ENCODE assay signal across 10 cellular contexts in the genomic region with DNA sequence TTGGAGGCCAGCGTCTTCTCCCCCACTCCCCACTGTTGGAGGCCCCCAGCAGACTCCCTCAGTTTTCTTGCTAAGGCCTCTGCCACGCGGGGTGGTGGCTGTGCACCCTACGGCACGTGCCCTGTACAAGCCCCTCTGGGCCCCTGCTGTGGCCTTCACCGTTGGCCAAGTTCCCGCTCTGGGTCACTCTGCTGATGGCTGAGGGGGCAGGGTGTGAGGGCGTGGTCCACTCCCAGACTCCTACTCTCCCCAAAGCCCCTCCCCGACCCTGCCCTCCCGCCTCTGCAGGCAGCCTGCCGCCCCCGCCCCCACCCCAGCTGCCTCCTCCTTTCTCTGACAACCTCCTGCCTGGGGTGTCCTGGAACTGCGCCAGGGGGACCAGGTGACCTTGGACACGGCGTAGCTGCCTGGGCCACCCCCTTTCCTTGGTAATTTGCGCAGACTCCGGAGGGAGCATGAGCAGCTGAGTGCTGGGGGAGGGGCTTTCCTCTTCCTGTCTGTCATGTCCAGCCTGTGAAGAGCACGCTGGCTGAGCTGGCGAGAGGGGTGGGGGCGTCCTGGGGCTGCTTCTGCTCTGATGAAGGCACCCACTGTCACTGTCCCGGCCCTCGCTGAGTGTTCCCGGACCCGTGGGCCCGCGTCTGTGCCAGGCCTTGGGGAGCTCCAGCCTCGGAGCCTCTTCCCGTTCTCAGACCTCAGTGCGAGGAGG.
DNase-seq lines count a peak whose midpoint lies in the region; ATAC-seq and TF ChIP-seq lines count a peak whose summit lies in the region.
"Had no signal": no experiment of that assay in that cellular context is flagged by ENCODE, and none has a peak within 500 bp of the region (broad histone marks: within the 10 kb centered on the region; RNA-seq: fewer than 3 reads in every experiment).

No MANE protein-coding gene starts in this region.

- 30 to 46% methylated on average over 2 to 24 of the region's 29 CpGs for WGBS in testis, 2 donors

- no peaks in the 10 kb centered on the region for H3K36me3 Mint-ChIP-seq in activated CD8-positive, alpha-beta T cell treated with anti-CD3 and anti-CD28 coated beads for 36 hours (ENCODE audit: low read depth)
- no peaks in the 10 kb centered on the region for H3K36me3 Mint-ChIP-seq in activated CD8-positive, alpha-beta T cell treated with anti-CD3 and anti-CD28 coated beads, Interleukin-2, amount 10 ng/mL, durations not matched to agents 7 days and 5 days (ENCODE audit: low read depth)
- H3K36me3 Mint-ChIP-seq in type B pancreatic cell: no peaks in the 10 kb centered on the region

- H3K27me3 ChIP-seq in testis: no peaks in the 10 kb centered on the region

- DNase-seq in activated CD8-positive, alpha-beta T cell treated with anti-CD3 and anti-CD28 coated beads for 36 hours: peak; percentile 32
- no peak for DNase-seq in activated CD8-positive, alpha-beta T cell treated with anti-CD3 and anti-CD28 coated beads, Interleukin-2, amount 10 ng/mL, durations not matched to agents 7 days and 5 days
- no peak for DNase-seq in SK-N-MC (ENCODE audit: low read depth, low spot score)
- DNase-seq in iris pigment epithelial cell (ENCODE audit: low read depth): peak; percentile 36
- peak; percentile 53 for DNase-seq in testis
- DNase-seq in foreskin melanocyte: no peak
- no peak for DNase-seq in type B pancreatic cell (ENCODE audit: extremely low spot score, unreplicated experiment)
- DNase-seq: NCI-H1930, T-helper 1 cell had no signal

- no peak for ATAC-seq in activated CD8-positive, alpha-beta T cell treated with anti-CD3 and anti-CD28 coated beads for 36 hours
- ATAC-seq in activated CD8-positive, alpha-beta T cell treated with anti-CD3 and anti-CD28 coated beads, Interleukin-2, amount 10 ng/mL, durations not matched to agents 7 days and 5 days: no peak
- no peak for ATAC-seq in HG03108 (IDR thresholded peaks at IDR 0.05; ENCODE audit: unreplicated experiment)

- no peak overlapping the region for H3K4me3 Mint-ChIP-seq in activated CD8-positive, alpha-beta T cell treated with anti-CD3 and anti-CD28 coated beads for 36 hours
- no peak overlapping the region for H3K4me3 Mint-ChIP-seq in activated CD8-positive, alpha-beta T cell treated with anti-CD3 and anti-CD28 coated beads, Interleukin-2, amount 10 ng/mL, durations not matched to agents 7 days and 5 days
- H3K4me3 Mint-ChIP-seq in type B pancreatic cell: no peak overlapping the region

- CTCF ChIA-PET in activated CD8-positive, alpha-beta T cell treated with anti-CD3 and anti-CD28 coated beads for 36 hours (lab: Charles Lee): interaction anchor here (0.9 kb wide), 1 partner anchor 86 kb away, joined by 4 read pairs; no protein-coding TSS in a partner anchor
- CTCF ChIA-PET in activated CD8-positive, alpha-beta T cell treated with anti-CD3 and anti-CD28 coated beads, Interleukin-2, amount 10 ng/mL, durations not matched to agents 7 days and 5 days (lab: Charles Lee): no interaction called here

- H3K27ac Mint-ChIP-seq in activated CD8-positive, alpha-beta T cell treated with anti-CD3 and anti-CD28 coated beads for 36 hours: no peak overlapping the region
- no peak overlapping the region for H3K27ac Mint-ChIP-seq in activated CD8-positive, alpha-beta T cell treated with anti-CD3 and anti-CD28 coated beads, Interleukin-2, amount 10 ng/mL, durations not matched to agents 7 days and 5 days
- H3K27ac Mint-ChIP-seq in type B pancreatic cell: no peak overlapping the region

- H3K27ac ChIP-seq in SK-N-MC: peak overlapping the region; percentile 90
- H3K27ac ChIP-seq in testis: no peak overlapping the region

- POLR2A ChIA-PET in activated CD8-positive, alpha-beta T cell treated with anti-CD3 and anti-CD28 coated beads for 36 hours (lab: Charles Lee): interaction anchor here (0.6 kb wide), 1 partner anchor 282 kb away, joined by 3 read pairs; no protein-coding TSS in a partner anchor
- POLR2A ChIA-PET in activated CD8-positive, alpha-beta T cell treated with anti-CD3 and anti-CD28 coated beads, Interleukin-2, amount 10 ng/mL, durations not matched to agents 7 days and 5 days (lab: Charles Lee): no interaction called here

- H3K4me1 ChIP-seq in testis: peaks cover 9% of the 10 kb centered on the region

- no peaks in the 10 kb centered on the region for H3K36me3 ChIP-seq in SK-N-MC (ENCODE audit: insufficient read depth, low read length)
- no peaks in the 10 kb centered on the region for H3K36me3 ChIP-seq in testis (ENCODE audit: low read depth, missing control alignments)

- intact Hi-C loops in activated CD8-positive, alpha-beta T cell treated with anti-CD3 and anti-CD28 coated beads for 36 hours (cut with micrococcal nuclease): no loop called here
- intact Hi-C loops in testis (cut with DNase I; ENCODE audit: low total_unique reads): no loop called here

- H3K9ac ChIP-seq in SK-N-MC (ENCODE audit: insufficient read length): peak overlapping the region; percentile 33

- TF ChIP-seq CTCF in activated CD8-positive, alpha-beta T cell treated with anti-CD3 and anti-CD28 coated beads for 36 hours (IDR thresholded peaks at IDR 0.05): no peak
- TF ChIP-seq CTCF in testis (IDR thresholded peaks at IDR 0.05) (no peak), type B pancreatic cell (conservative IDR thresholded peaks at IDR 0.05) (no peak)

- H3K9me3 ChIP-seq in SK-N-MC (ENCODE audit: low read depth, low read length): no peaks in the 10 kb centered on the region
- H3K9me3 ChIP-seq in testis: no peaks in the 10 kb centered on the region

- no peaks in the 10 kb centered on the region for H3K9me3 Mint-ChIP-seq in activated CD8-positive, alpha-beta T cell treated with anti-CD3 and anti-CD28 coated beads for 36 hours
- H3K9me3 Mint-ChIP-seq in activated CD8-positive, alpha-beta T cell treated with anti-CD3 and anti-CD28 coated beads, Interleukin-2, amount 10 ng/mL, durations not matched to agents 7 days and 5 days (ENCODE audit: insufficient read depth): no peaks in the 10 kb centered on the region
- H3K9me3 Mint-ChIP-seq in type B pancreatic cell: no peaks in the 10 kb centered on the region

- peaks cover 14% of the 10 kb centered on the region for H3K4me1 Mint-ChIP-seq in activated CD8-positive, alpha-beta T cell treated with anti-CD3 and anti-CD28 coated beads for 36 hours (ENCODE audit: low read depth)
- peaks cover 20% of the 10 kb centered on the region for H3K4me1 Mint-ChIP-seq in activated CD8-positive, alpha-beta T cell treated with anti-CD3 and anti-CD28 coated beads, Interleukin-2, amount 10 ng/mL, durations not matched to agents 7 days and 5 days (ENCODE audit: low read depth)
- H3K4me1 Mint-ChIP-seq in type B pancreatic cell (ENCODE audit: unreplicated experiment): peaks cover 17% of the 10 kb centered on the region

- H3K27me3 Mint-ChIP-seq in activated CD8-positive, alpha-beta T cell treated with anti-CD3 and anti-CD28 coated beads for 36 hours: peaks cover 13% of the 10 kb centered on the region
- peaks cover 2% of the 10 kb centered on the region for H3K27me3 Mint-ChIP-seq in activated CD8-positive, alpha-beta T cell treated with anti-CD3 and anti-CD28 coated beads, Interleukin-2, amount 10 ng/mL, durations not matched to agents 7 days and 5 days (ENCODE audit: low read depth)
- H3K27me3 Mint-ChIP-seq in type B pancreatic cell: peaks cover 8% of the 10 kb centered on the region

- H3K4me3 ChIP-seq in SK-N-MC (peak overlapping the region; percentile 71), testis (peak overlapping the region; percentile 10 to 19)

- TF ChIP-seq POLR2A in testis (IDR thresholded peaks at IDR 0.05): no peak

Comparison
In these comparisons a context has a peak if more than half of its experiments do, and no peak if none do; other contexts are left out.
1. DNase-seq: peak in activated CD8-positive, alpha-beta T cell treated with anti-CD3 and anti-CD28 coated beads for 36 hours (single experiment), iris pigment epithelial cell (single experiment) and testis (single experiment); none in activated CD8-positive, alpha-beta T cell treated with anti-CD3 and anti-CD28 coated beads, Interleukin-2, amount 10 ng/mL, durations not matched to agents 7 days and 5 days (single experiment), SK-N-MC (single experiment), foreskin melanocyte (single experiment) and type B pancreatic cell (single experiment).